Comparison of ENCODE assay signal across 17 cellular contexts in the genomic region with DNA sequence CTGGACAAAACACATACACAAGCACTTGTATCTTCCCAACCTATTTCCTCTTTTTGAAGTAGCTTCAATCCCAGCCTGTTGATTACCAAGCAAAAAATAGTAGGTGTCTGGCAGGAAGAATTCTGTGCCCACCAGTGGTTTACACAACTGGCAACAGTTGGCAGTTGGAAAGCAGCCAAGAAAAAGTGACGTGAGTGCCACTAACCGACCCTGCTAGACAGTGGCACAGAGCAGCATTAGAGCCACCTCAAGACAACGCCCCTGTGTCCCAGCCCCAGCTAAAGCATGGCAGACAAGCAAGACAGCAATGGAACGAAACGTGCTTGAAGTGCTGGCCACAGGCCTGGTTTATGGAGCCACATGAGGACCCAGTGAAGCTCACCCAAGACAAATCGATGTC.
DNase-seq lines count a peak whose midpoint lies in the region.
"Had no signal": no experiment of that assay in that cellular context is flagged by ENCODE, and none has a peak within 500 bp of the region (broad histone marks: within the 10 kb centered on the region; RNA-seq: fewer than 3 reads in every experiment).

No MANE protein-coding gene starts in this region.

- in situ Hi-C loops in ACHN (cut with HindIII; ENCODE audit: low pct_ligation_motif_present, low pct_unique_long_range_greater_than_20kb, low sequenced_read_pairs) = no loop called here

- peak; percentile 31 for DNase-seq in DMS53 (lab: John Stamatoyannopoulos, UW)
- DNase-seq in DMS53 treated with DMSO at 0.1 percent for 48 hours (lab: John Stamatoyannopoulos, UW; ENCODE audit: unreplicated experiment) = no peak
- DNase-seq in COR-L47 (lab: John Stamatoyannopoulos, UW) = peak; percentile 68
- peak; percentile 71 for DNase-seq in NCI-H1105 treated with DMSO at 0.1 percent for 48 hours (lab: John Stamatoyannopoulos, UW)
- DNase-seq in RPMI8226 = peak; percentile 53
- no peak for DNase-seq in COLO829 (ENCODE audit: low spot score)
- no peak for DNase-seq in HPDE6-E6E7 (ENCODE audit: extremely low spot score)
- no peak for DNase-seq in ACHN
- DNase-seq: 8988T; CD4-positive, alpha-beta T cell; GM23248; NCI-H1092 treated with DMSO at 0.1 percent for 48 hours; NCI-H2029 treated with DMSO at 0.1 percent for 48 hours; NCI-H446 treated with DMSO at 0.1 percent for 48 hours; PC-3; SK-N-SH; T-helper 1 cell had no signal

Comparison
In these comparisons a context has a peak if more than half of its experiments do, and no peak if none do; other contexts are left out.
1. DNase-seq: peak in DMS53 (single experiment), COR-L47 (single experiment), NCI-H1105 treated with DMSO at 0.1 percent for 48 hours (single experiment) and RPMI8226 (single experiment); none in DMS53 treated with DMSO at 0.1 percent for 48 hours (single experiment), COLO829 (single experiment), HPDE6-E6E7 (single experiment) and ACHN (single experiment).